34 cellular contexts compared by ENCODE assay signal in genomic region chr12:133231001-133231400, GRCh38. TPM values are rescaled to one million over a fixed set of nuclear protein-coding genes. Genes with fewer than 3 reads are reported as not detected.
"Had no signal": no experiment of that assay in that cellular context is flagged by ENCODE, and none has a peak within 500 bp of the region (broad histone marks: within the 10 kb centered on the region; RNA-seq: fewer than 3 reads in every experiment).

No MANE protein-coding gene starts in this region.

- DNase-seq: activated CD4-positive, alpha-beta T cell treated with anti-CD3 and anti-CD28 coated beads for 1 hour; activated CD4-positive, alpha-beta T cell treated with anti-CD3 and anti-CD28 coated beads for 48 hours; activated CD4-positive, CD25-positive, alpha-beta regulatory T cell; activated CD8-positive, alpha-beta T cell treated with anti-CD3 and anti-CD28 coated beads for 36 hours; activated effector memory CD4-positive, alpha-beta T cell treated with anti-CD3 and anti-CD28 coated beads, Interleukin-2, amount 50 U/mL, for 16 hours; activated naive CD4-positive, alpha-beta T cell; activated naive CD4-positive, alpha-beta T cell treated with anti-CD3 and anti-CD28 coated beads, Interleukin-2, amount 50 U/mL, for 16 hours; activated naive CD8-positive, alpha-beta T cell treated with anti-CD3 and anti-CD28 coated beads for 36 hours; activated T-cell treated with anti-CD3 and anti-CD28 coated beads, Interleukin-2, amount 50 U/mL, for 1 hour; activated T-cell treated with anti-CD3 and anti-CD28 coated beads, Interleukin-2, amount 50 U/mL, for 72 hours; amniotic stem cell; aorta; brain microvascular endothelial cell; NCI-H1105; NCI-H1436; NCI-H1694 treated with DMSO at 0.1 percent for 48 hours; NCI-H2029; NCI-H345; NCI-H510A; NCI-H526; NCI-H748 treated with DMSO at 0.1 percent for 48 hours; NK-92 treated with Interleukin-12 subunit alpha and Interleukin-12 subunit beta, amount 100 ng/mL, for 24 hours; PC-3; Peyer's patch; Right ventricle myocardium superior; T1000; WERI-Rb-1 had no signal

- H3K4me1 ChIP-seq: Peyer's patch had no signal

- H3K4me3 ChIP-seq: Peyer's patch had no signal

- H3K4me2 ChIP-seq: KMS-11 had no signal

- H3K4me3 Mint-ChIP-seq: activated CD8-positive, alpha-beta T cell treated with anti-CD3 and anti-CD28 coated beads for 36 hours; activated naive CD8-positive, alpha-beta T cell treated with anti-CD3 and anti-CD28 coated beads for 36 hours; activated T-cell treated with anti-CD3 and anti-CD28 coated beads, Interleukin-2, amount 50 U/mL, for 72 hours; activated T-helper 17 cell treated with anti-CD3 and anti-CD28 coated beads, Interleukin-2, amount 50 U/mL, for 72 hours; central memory CD8-positive, alpha-beta T cell had no signal

- H3K27me3 ChIP-seq: brain microvascular endothelial cell, Peyer's patch had no signal

- H3K36me3 ChIP-seq: brain microvascular endothelial cell, Peyer's patch, WERI-Rb-1 had no signal

- H3K27me3 Mint-ChIP-seq: activated CD8-positive, alpha-beta T cell treated with anti-CD3 and anti-CD28 coated beads for 36 hours; activated naive CD8-positive, alpha-beta T cell treated with anti-CD3 and anti-CD28 coated beads for 36 hours had no signal

- H3K4me1 Mint-ChIP-seq: activated naive CD8-positive, alpha-beta T cell treated with anti-CD3 and anti-CD28 coated beads for 36 hours; activated T-helper 17 cell treated with anti-CD3 and anti-CD28 coated beads, Interleukin-2, amount 50 U/mL, for 72 hours; central memory CD8-positive, alpha-beta T cell had no signal

- H3K36me3 Mint-ChIP-seq: activated naive CD8-positive, alpha-beta T cell treated with anti-CD3 and anti-CD28 coated beads for 36 hours had no signal

- H3K9ac ChIP-seq: KMS-11 had no signal

- H3K27ac ChIP-seq: brain microvascular endothelial cell, KMS-11, Peyer's patch, WERI-Rb-1 had no signal

- H3K27ac Mint-ChIP-seq: activated CD8-positive, alpha-beta T cell treated with anti-CD3 and anti-CD28 coated beads for 36 hours; activated naive CD8-positive, alpha-beta T cell treated with anti-CD3 and anti-CD28 coated beads for 36 hours; activated T-cell treated with anti-CD3 and anti-CD28 coated beads, Interleukin-2, amount 50 U/mL, for 72 hours; activated T-helper 17 cell treated with anti-CD3 and anti-CD28 coated beads, Interleukin-2, amount 50 U/mL, for 72 hours had no signal

- ATAC-seq: activated CD8-positive, alpha-beta T cell treated with anti-CD3 and anti-CD28 coated beads for 36 hours; activated T-cell treated with anti-CD3 and anti-CD28 coated beads, Interleukin-2, amount 50 U/mL, for 72 hours; activated T-helper 17 cell treated with anti-CD3 and anti-CD28 coated beads, Interleukin-2, amount 50 U/mL, for 72 hours; PC-3 had no signal

RNA-seq across cellular contexts. Expression of gene ANHX, which starts 4.7 kb away (rescaled TPM):
- total RNA-seq: activated CD8-positive, alpha-beta memory T cell treated with anti-CD3 and anti-CD28 coated beads for 36 hours; activated CD8-positive, alpha-beta T cell treated with anti-CD3 and anti-CD28 coated beads for 36 hours; activated naive CD8-positive, alpha-beta T cell treated with anti-CD3 and anti-CD28 coated beads for 36 hours; activated T-cell treated with anti-CD3 and anti-CD28 coated beads, Interleukin-2, amount 50 U/mL, for 72 hours; activated T-helper 17 cell treated with anti-CD3 and anti-CD28 coated beads, Interleukin-2, amount 50 U/mL, for 72 hours; aorta; M059J; PC-3; Peyer's patch; Right ventricle myocardium superior; T-helper 1 cell treated with Interleukin-12 subunit alpha and Interleukin-12 subunit beta and Interleukin-4 antibody, amounts not matched to agents 30 ng/mL and 1 ng/mL, for 36 hours; T-helper 2 cell treated with Interferon-gamma antibody and Interleukin-4, amounts not matched to agents 100 ng/mL and 5 ng/mL, for 36 hours had no signal
- polyA plus RNA-seq: aorta had no signal
